Comparison of ENCODE assay signal across 1 cellular context in genomic region chr1:89543632-89544031, GRCh38.
TF ChIP-seq lines count a peak whose summit lies in the region.

No MANE protein-coding gene starts in this region.

TF ChIP-seq in K562, 482 proteins besides CTCF, POLR2A, EP300 and RAD21:
- TF ChIP-seq BCOR (IDR thresholded peaks at IDR 0.05), result peak; percentile 68
- TF ChIP-seq SMARCA5 (IDR thresholded peaks at IDR 0.05), result peak; percentile 38; the same call in 1 of the 2 replicates
- 0 out of 2 replicates have a peak, but pooled peaks have one; percentile 64 for TF ChIP-seq ZNF175 (CRISPR knock-in tag; IDR thresholded peaks at IDR 0.05; ENCODE audit: low read depth)
- TF ChIP-seq ZNF121 (CRISPR knock-in tag; conservative IDR thresholded peaks at IDR 0.05), result peak; percentile 95
- peak; percentile 34 for TF ChIP-seq RBM25 (IDR thresholded peaks at IDR 0.05; ENCODE audit: low read depth, low read length, severe bottlenecking)
